10 cellular contexts compared by ENCODE assay signal in genomic region chr5:75656311-75657003, GRCh38. TPM values are rescaled to one million over a fixed set of nuclear protein-coding genes. Genes with fewer than 3 reads are reported as not detected.
A peak's percentile ranks its signal among the peaks of the same experiment; 100 is the strongest.
DNase-seq lines count a peak whose midpoint lies in the region; ATAC-seq and TF ChIP-seq lines count a peak whose summit lies in the region.
"Had no signal": no experiment of that assay in that cellular context is flagged by ENCODE, and none has a peak within 500 bp of the region (broad histone marks: within the 10 kb centered on the region; RNA-seq: fewer than 3 reads in every experiment).

No MANE protein-coding gene starts in this region.

- H3K4me3 ChIP-seq in vagina, result peak overlapping the region; percentile 41 to 53

- no peak for TF ChIP-seq POLR2A in vagina (IDR thresholded peaks at IDR 0.05)

- peak overlapping the region; percentile 57 for H3K27ac ChIP-seq in vagina

- TF ChIP-seq CTCF in vagina (IDR thresholded peaks at IDR 0.05), result no peak

- no peak overlapping the region for H3K27ac Mint-ChIP-seq in activated naive CD8-positive, alpha-beta T cell
- no peak overlapping the region for H3K27ac Mint-ChIP-seq in activated naive CD8-positive, alpha-beta T cell treated with anti-CD3 and anti-CD28 coated beads, Interleukin-2, amount 50 U/mL, for 24 hours
- no peak overlapping the region for H3K27ac Mint-ChIP-seq in activated T-helper 1 cell treated with anti-CD3 and anti-CD28 coated beads, Interleukin-12 subunit alpha, Interleukin-12 subunit beta, Interleukin-2, Interleukin-4 antibody, amounts not matched to agents 30 ng/mL and 10 ng/mL and 1 ng/mL, durations not matched to agents 14 hours and 24 hours and 36 hours
- H3K27ac Mint-ChIP-seq: T-helper 1 cell treated with Interleukin-12 subunit alpha and Interleukin-12 subunit beta and Interleukin-4 antibody, amounts not matched to agents 30 μg/mL and 1 μg/mL, for 36 hours had no signal

- H3K27me3 ChIP-seq in vagina, result no peaks in the 10 kb centered on the region

- H3K4me1 ChIP-seq in vagina, result peaks cover 7% of the 10 kb centered on the region

- DNase-seq in activated naive CD8-positive, alpha-beta T cell treated with anti-CD3 and anti-CD28 coated beads, Interleukin-2, amount 50 U/mL, for 24 hours, result no peak
- peak; percentile 32 for DNase-seq in dedifferentiated amniotic fluid mesenchymal stem cell (ENCODE audit: extremely low spot score)
- DNase-seq in middle frontal gyrus (ENCODE audit: extremely low spot score, low spot score), result peak; percentile 17
- DNase-seq in vagina (ENCODE audit: extremely low spot score in 2 of 2), result no peak
- DNase-seq in activated T-helper 1 cell treated with anti-CD3 and anti-CD28 coated beads, Interleukin-12 subunit alpha, Interleukin-12 subunit beta, Interleukin-2, Interleukin-4 antibody, amounts not matched to agents 30 ng/mL and 10 ng/mL and 1 ng/mL, durations not matched to agents 14 hours and 24 hours and 36 hours (ENCODE audit: low spot score), result no peak
- DNase-seq: DND-41 had no signal

- no peaks in the 10 kb centered on the region for H3K4me1 Mint-ChIP-seq in activated naive CD8-positive, alpha-beta T cell (ENCODE audit: low read depth)
- H3K4me1 Mint-ChIP-seq in activated naive CD8-positive, alpha-beta T cell treated with anti-CD3 and anti-CD28 coated beads, Interleukin-2, amount 50 U/mL, for 24 hours, result peaks cover 3% of the 10 kb centered on the region
- H3K4me1 Mint-ChIP-seq in activated T-helper 1 cell treated with anti-CD3 and anti-CD28 coated beads, Interleukin-12 subunit alpha, Interleukin-12 subunit beta, Interleukin-2, Interleukin-4 antibody, amounts not matched to agents 30 ng/mL and 10 ng/mL and 1 ng/mL, durations not matched to agents 14 hours and 24 hours and 36 hours (ENCODE audit: low read depth), result peaks cover 13% of the 10 kb centered on the region

- intact Hi-C loops in vagina (cut with DNase I), result no loop called here
- intact Hi-C loops in activated T-helper 1 cell treated with anti-CD3 and anti-CD28 coated beads, Interleukin-12 subunit alpha, Interleukin-12 subunit beta, Interleukin-2, Interleukin-4 antibody, amounts not matched to agents 30 ng/mL and 10 ng/mL and 1 ng/mL, durations not matched to agents 14 hours and 24 hours and 36 hours (cut with micrococcal nuclease), result no loop called here

- peak overlapping the region; percentile 57 for H3K4me3 Mint-ChIP-seq in activated naive CD8-positive, alpha-beta T cell
- no peak overlapping the region for H3K4me3 Mint-ChIP-seq in activated naive CD8-positive, alpha-beta T cell treated with anti-CD3 and anti-CD28 coated beads, Interleukin-2, amount 50 U/mL, for 24 hours
- no peak overlapping the region for H3K4me3 Mint-ChIP-seq in activated T-helper 1 cell treated with anti-CD3 and anti-CD28 coated beads, Interleukin-12 subunit alpha, Interleukin-12 subunit beta, Interleukin-2, Interleukin-4 antibody, amounts not matched to agents 30 ng/mL and 10 ng/mL and 1 ng/mL, durations not matched to agents 14 hours and 24 hours and 36 hours
- H3K4me3 Mint-ChIP-seq: T-helper 1 cell treated with Interleukin-12 subunit alpha and Interleukin-12 subunit beta and Interleukin-4 antibody, amounts not matched to agents 30 μg/mL and 1 μg/mL, for 36 hours had no signal

- H3K9me3 Mint-ChIP-seq in activated naive CD8-positive, alpha-beta T cell (ENCODE audit: low read depth), result no peaks in the 10 kb centered on the region
- H3K9me3 Mint-ChIP-seq in activated naive CD8-positive, alpha-beta T cell treated with anti-CD3 and anti-CD28 coated beads, Interleukin-2, amount 50 U/mL, for 24 hours, result no peaks in the 10 kb centered on the region
- no peaks in the 10 kb centered on the region for H3K9me3 Mint-ChIP-seq in activated T-helper 1 cell treated with anti-CD3 and anti-CD28 coated beads, Interleukin-12 subunit alpha, Interleukin-12 subunit beta, Interleukin-2, Interleukin-4 antibody, amounts not matched to agents 30 ng/mL and 10 ng/mL and 1 ng/mL, durations not matched to agents 14 hours and 24 hours and 36 hours
- H3K9me3 Mint-ChIP-seq: T-helper 1 cell treated with Interleukin-12 subunit alpha and Interleukin-12 subunit beta and Interleukin-4 antibody, amounts not matched to agents 30 μg/mL and 1 μg/mL, for 36 hours had no signal

- no peaks in the 10 kb centered on the region for H3K9me3 ChIP-seq in vagina

- no peaks in the 10 kb centered on the region for H3K36me3 Mint-ChIP-seq in activated naive CD8-positive, alpha-beta T cell
- no peaks in the 10 kb centered on the region for H3K36me3 Mint-ChIP-seq in activated naive CD8-positive, alpha-beta T cell treated with anti-CD3 and anti-CD28 coated beads, Interleukin-2, amount 50 U/mL, for 24 hours (ENCODE audit: low read depth)
- peaks cover 2% of the 10 kb centered on the region for H3K36me3 Mint-ChIP-seq in activated T-helper 1 cell treated with anti-CD3 and anti-CD28 coated beads, Interleukin-12 subunit alpha, Interleukin-12 subunit beta, Interleukin-2, Interleukin-4 antibody, amounts not matched to agents 30 ng/mL and 10 ng/mL and 1 ng/mL, durations not matched to agents 14 hours and 24 hours and 36 hours (ENCODE audit: low read depth)

- no peak for ATAC-seq in activated naive CD8-positive, alpha-beta T cell treated with anti-CD3 and anti-CD28 coated beads, Interleukin-2, amount 50 U/mL, for 24 hours
- no peak for ATAC-seq in HG02852 (IDR thresholded peaks at IDR 0.05; ENCODE audit: unreplicated experiment)
- ATAC-seq in HG03045 (IDR thresholded peaks at IDR 0.05; ENCODE audit: unreplicated experiment), result no peak

- H3K27me3 Mint-ChIP-seq in activated naive CD8-positive, alpha-beta T cell, result peaks cover 1% of the 10 kb centered on the region
- no peaks in the 10 kb centered on the region for H3K27me3 Mint-ChIP-seq in activated naive CD8-positive, alpha-beta T cell treated with anti-CD3 and anti-CD28 coated beads, Interleukin-2, amount 50 U/mL, for 24 hours
- H3K27me3 Mint-ChIP-seq in activated T-helper 1 cell treated with anti-CD3 and anti-CD28 coated beads, Interleukin-12 subunit alpha, Interleukin-12 subunit beta, Interleukin-2, Interleukin-4 antibody, amounts not matched to agents 30 ng/mL and 10 ng/mL and 1 ng/mL, durations not matched to agents 14 hours and 24 hours and 36 hours (ENCODE audit: insufficient read depth), result peaks cover 6% of the 10 kb centered on the region

- H3K36me3 ChIP-seq in vagina, result no peaks in the 10 kb centered on the region

RNA-seq across cellular contexts. Expression of gene ANKDD1B, which starts 45.2 kb away (rescaled TPM):
- total RNA-seq in vagina, result not detected
- total RNA-seq in activated T-helper 1 cell treated with anti-CD3 and anti-CD28 coated beads, Interleukin-12 subunit alpha, Interleukin-12 subunit beta, Interleukin-2, Interleukin-4 antibody, amounts not matched to agents 30 ng/mL and 10 ng/mL and 1 ng/mL, durations not matched to agents 14 hours and 24 hours and 36 hours, result 0.18 and 0.22 TPM in 2 replicates

Comparison
In these comparisons a context has a peak if more than half of its experiments do, and no peak if none do; other contexts are left out.
1. DNase-seq: peak in dedifferentiated amniotic fluid mesenchymal stem cell (single experiment) and middle frontal gyrus (single experiment); none in activated naive CD8-positive, alpha-beta T cell treated with anti-CD3 and anti-CD28 coated beads, Interleukin-2, amount 50 U/mL, for 24 hours (single experiment), vagina (0 of 2) and activated T-helper 1 cell treated with anti-CD3 and anti-CD28 coated beads, Interleukin-12 subunit alpha, Interleukin-12 subunit beta, Interleukin-2, Interleukin-4 antibody, amounts not matched to agents 30 ng/mL and 10 ng/mL and 1 ng/mL, durations not matched to agents 14 hours and 24 hours and 36 hours (single experiment).